In the genomic region with DNA sequence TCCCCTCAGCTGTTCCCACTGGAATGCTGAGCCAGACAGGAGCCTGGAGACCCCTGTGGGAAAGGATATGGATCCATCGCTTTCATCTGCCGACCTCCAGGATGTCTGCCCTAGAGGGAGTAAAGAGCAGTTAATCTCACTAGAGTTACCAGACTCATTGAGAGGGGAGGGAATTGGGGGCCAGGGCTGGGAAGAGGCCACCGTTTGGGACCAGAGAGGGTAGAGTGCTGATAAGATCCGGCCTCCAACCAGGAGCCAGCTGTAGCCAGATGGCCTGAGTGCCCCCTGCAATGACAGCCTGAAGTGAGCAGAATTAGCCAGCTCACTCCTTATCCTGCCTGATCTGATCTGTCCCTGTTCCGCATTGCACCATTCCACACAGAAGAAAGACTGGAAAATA, we compare ENCODE assay signal across 1 cellular context.
TF ChIP-seq lines count a peak whose summit lies in the region.

No MANE protein-coding gene starts in this region.

TF ChIP-seq in GM23338, 12 proteins besides CTCF, POLR2A, EP300 and RAD21:
- no peak for TF ChIP-seq ZNF331 (CRISPR knock-in tag; IDR thresholded peaks at IDR 0.05; ENCODE audit: low read depth)
- TF ChIP-seq, protein P1, sequence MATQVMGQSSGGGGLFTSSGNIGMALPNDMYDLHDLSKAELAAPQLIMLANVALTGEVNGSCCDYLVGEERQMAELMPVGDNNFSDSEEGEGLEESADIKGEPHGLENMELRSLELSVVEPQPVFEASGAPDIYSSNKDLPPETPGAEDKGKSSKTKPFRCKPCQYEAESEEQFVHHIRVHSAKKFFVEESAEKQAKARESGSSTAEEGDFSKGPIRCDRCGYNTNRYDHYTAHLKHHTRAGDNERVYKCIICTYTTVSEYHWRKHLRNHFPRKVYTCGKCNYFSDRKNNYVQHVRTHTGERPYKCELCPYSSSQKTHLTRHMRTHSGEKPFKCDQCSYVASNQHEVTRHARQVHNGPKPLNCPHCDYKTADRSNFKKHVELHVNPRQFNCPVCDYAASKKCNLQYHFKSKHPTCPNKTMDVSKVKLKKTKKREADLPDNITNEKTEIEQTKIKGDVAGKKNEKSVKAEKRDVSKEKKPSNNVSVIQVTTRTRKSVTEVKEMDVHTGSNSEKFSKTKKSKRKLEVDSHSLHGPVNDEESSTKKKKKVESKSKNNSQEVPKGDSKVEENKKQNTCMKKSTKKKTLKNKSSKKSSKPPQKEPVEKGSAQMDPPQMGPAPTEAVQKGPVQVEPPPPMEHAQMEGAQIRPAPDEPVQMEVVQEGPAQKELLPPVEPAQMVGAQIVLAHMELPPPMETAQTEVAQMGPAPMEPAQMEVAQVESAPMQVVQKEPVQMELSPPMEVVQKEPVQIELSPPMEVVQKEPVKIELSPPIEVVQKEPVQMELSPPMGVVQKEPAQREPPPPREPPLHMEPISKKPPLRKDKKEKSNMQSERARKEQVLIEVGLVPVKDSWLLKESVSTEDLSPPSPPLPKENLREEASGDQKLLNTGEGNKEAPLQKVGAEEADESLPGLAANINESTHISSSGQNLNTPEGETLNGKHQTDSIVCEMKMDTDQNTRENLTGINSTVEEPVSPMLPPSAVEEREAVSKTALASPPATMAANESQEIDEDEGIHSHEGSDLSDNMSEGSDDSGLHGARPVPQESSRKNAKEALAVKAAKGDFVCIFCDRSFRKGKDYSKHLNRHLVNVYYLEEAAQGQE (IDR thresholded peaks at IDR 0.05; ENCODE audit: unreplicated experiment), result no peak
- TF ChIP-seq EZH2 (IDR thresholded peaks at IDR 0.05; ENCODE audit: low read depth, unreplicated experiment), result no peak
- TF ChIP-seq JUNB (IDR thresholded peaks at IDR 0.05; ENCODE audit: unreplicated experiment), result no peak
- TF ChIP-seq ZNF114 (CRISPR knock-in tag; IDR thresholded peaks at IDR 0.05), result no peak
- no peak for TF ChIP-seq EZH2phosphoT487 (IDR thresholded peaks at IDR 0.05; ENCODE audit: unreplicated experiment)
- no peak for TF ChIP-seq CREB1 (CRISPR knock-in tag; IDR thresholded peaks at IDR 0.05; ENCODE audit: low read depth)
- TF ChIP-seq STAT1 (IDR thresholded peaks at IDR 0.05; ENCODE audit: unreplicated experiment), result no peak
- TF ChIP-seq NANOG (IDR thresholded peaks at IDR 0.05; ENCODE audit: borderline replicate concordance), result no peak
- TF ChIP-seq, protein P2, sequence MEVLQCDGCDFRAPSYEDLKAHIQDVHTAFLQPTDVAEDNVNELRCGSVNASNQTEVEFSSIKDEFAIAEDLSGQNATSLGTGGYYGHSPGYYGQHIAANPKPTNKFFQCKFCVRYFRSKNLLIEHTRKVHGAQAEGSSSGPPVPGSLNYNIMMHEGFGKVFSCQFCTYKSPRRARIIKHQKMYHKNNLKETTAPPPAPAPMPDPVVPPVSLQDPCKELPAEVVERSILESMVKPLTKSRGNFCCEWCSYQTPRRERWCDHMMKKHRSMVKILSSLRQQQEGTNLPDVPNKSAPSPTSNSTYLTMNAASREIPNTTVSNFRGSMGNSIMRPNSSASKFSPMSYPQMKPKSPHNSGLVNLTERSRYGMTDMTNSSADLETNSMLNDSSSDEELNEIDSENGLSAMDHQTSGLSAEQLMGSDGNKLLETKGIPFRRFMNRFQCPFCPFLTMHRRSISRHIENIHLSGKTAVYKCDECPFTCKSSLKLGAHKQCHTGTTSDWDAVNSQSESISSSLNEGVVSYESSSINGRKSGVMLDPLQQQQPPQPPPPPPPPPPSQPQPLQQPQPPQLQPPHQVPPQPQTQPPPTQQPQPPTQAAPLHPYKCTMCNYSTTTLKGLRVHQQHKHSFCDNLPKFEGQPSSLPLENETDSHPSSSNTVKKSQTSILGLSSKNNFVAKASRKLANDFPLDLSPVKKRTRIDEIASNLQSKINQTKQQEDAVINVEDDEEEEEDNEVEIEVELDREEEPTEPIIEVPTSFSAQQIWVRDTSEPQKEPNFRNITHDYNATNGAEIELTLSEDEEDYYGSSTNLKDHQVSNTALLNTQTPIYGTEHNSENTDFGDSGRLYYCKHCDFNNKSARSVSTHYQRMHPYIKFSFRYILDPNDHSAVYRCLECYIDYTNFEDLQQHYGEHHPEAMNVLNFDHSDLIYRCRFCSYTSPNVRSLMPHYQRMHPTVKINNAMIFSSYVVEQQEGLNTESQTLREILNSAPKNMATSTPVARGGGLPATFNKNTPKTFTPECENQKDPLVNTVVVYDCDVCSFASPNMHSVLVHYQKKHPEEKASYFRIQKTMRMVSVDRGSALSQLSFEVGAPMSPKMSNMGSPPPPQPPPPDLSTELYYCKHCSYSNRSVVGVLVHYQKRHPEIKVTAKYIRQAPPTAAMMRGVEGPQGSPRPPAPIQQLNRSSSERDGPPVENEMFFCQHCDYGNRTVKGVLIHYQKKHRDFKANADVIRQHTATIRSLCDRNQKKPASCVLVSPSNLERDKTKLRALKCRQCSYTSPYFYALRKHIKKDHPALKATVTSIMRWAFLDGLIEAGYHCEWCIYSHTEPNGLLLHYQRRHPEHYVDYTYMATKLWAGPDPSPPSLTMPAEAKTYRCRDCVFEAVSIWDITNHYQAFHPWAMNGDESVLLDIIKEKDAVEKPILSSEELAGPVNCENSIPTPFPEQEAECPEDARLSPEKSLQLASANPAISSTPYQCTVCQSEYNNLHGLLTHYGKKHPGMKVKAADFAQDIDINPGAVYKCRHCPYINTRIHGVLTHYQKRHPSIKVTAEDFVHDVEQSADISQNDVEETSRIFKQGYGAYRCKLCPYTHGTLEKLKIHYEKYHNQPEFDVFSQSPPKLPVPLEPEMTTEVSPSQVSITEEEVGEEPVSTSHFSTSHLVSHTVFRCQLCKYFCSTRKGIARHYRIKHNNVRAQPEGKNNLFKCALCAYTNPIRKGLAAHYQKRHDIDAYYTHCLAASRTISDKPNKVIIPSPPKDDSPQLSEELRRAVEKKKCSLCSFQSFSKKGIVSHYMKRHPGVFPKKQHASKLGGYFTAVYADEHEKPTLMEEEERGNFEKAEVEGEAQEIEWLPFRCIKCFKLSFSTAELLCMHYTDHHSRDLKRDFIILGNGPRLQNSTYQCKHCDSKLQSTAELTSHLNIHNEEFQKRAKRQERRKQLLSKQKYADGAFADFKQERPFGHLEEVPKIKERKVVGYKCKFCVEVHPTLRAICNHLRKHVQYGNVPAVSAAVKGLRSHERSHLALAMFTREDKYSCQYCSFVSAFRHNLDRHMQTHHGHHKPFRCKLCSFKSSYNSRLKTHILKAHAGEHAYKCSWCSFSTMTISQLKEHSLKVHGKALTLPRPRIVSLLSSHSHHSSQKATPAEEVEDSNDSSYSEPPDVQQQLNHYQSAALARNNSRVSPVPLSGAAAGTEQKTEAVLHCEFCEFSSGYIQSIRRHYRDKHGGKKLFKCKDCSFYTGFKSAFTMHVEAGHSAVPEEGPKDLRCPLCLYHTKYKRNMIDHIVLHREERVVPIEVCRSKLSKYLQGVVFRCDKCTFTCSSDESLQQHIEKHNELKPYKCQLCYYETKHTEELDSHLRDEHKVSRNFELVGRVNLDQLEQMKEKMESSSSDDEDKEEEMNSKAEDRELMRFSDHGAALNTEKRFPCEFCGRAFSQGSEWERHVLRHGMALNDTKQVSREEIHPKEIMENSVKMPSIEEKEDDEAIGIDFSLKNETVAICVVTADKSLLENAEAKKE (CRISPR knock-in tag; IDR thresholded peaks at IDR 0.05), result no peak; the same call in 1 of the 2 replicates
- TF ChIP-seq, protein P3, sequence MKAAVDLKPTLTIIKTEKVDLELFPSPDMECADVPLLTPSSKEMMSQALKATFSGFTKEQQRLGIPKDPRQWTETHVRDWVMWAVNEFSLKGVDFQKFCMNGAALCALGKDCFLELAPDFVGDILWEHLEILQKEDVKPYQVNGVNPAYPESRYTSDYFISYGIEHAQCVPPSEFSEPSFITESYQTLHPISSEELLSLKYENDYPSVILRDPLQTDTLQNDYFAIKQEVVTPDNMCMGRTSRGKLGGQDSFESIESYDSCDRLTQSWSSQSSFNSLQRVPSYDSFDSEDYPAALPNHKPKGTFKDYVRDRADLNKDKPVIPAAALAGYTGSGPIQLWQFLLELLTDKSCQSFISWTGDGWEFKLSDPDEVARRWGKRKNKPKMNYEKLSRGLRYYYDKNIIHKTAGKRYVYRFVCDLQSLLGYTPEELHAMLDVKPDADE (IDR thresholded peaks at IDR 0.05), result no peak
- TF ChIP-seq POLR2AphosphoS5 (IDR thresholded peaks at IDR 0.05; ENCODE audit: low read depth), result no peak
